Comparison of ENCODE assay signal across 20 cellular contexts in genomic region chr3:171996178-171996817, GRCh38.
"Had no signal": no experiment of that assay in that cellular context is flagged by ENCODE, and none has a peak within 500 bp of the region (broad histone marks: within the 10 kb centered on the region; RNA-seq: fewer than 3 reads in every experiment).

No MANE protein-coding gene starts in this region.

- H3K27me3 Mint-ChIP-seq: type B pancreatic cell had no signal

- H3K4me1 Mint-ChIP-seq: naive B cell had no signal

- ATAC-seq: gastrocnemius medialis, heart right ventricle, sciatic nerve had no signal

- H3K27ac Mint-ChIP-seq: naive B cell, type B pancreatic cell had no signal

- H3K4me3 ChIP-seq: dorsolateral prefrontal cortex, gastrocnemius medialis, heart right ventricle, suprapubic skin, thyroid gland had no signal

- H3K27ac ChIP-seq: dorsolateral prefrontal cortex, gastrocnemius medialis, heart right ventricle, neutrophil, suprapubic skin, thyroid gland had no signal

- H3K4me1 ChIP-seq: gastrocnemius medialis, heart right ventricle, suprapubic skin, thyroid gland had no signal

- H3K4me3 Mint-ChIP-seq: naive B cell, type B pancreatic cell had no signal

- FAIRE-seq: islet of Langerhans, urothelium cell line had no signal

- H3K36me3 Mint-ChIP-seq: type B pancreatic cell had no signal

- H3K27me3 ChIP-seq: dorsolateral prefrontal cortex, gastrocnemius medialis, heart right ventricle, neutrophil, suprapubic skin, thyroid gland had no signal

- DNase-seq: cortex of kidney; dorsolateral prefrontal cortex; effector CD8-positive, alpha-beta T cell; gastrocnemius medialis; heart right ventricle; hypothalamus; kidney glomerular epithelial cell; mesendoderm; naive B cell; posterior cingulate gyrus; stimulated activated CD4-positive, alpha-beta T cell treated with anti-CD3 and anti-CD28 coated beads, Interleukin-2, amount 100 ng/mL, for 24 hours; stimulated activated CD4-positive, alpha-beta T cell treated with anti-CD3 and anti-CD28 coated beads, Interleukin-4, amount 100 ng/mL, for 4 hours; stimulated activated naive CD4-positive, alpha-beta T cell; thyroid gland had no signal

- H3K36me3 ChIP-seq: gastrocnemius medialis, heart right ventricle, neutrophil, suprapubic skin, thyroid gland had no signal
